Comparison of ENCODE assay signal across 1 cellular context in the genomic region with DNA sequence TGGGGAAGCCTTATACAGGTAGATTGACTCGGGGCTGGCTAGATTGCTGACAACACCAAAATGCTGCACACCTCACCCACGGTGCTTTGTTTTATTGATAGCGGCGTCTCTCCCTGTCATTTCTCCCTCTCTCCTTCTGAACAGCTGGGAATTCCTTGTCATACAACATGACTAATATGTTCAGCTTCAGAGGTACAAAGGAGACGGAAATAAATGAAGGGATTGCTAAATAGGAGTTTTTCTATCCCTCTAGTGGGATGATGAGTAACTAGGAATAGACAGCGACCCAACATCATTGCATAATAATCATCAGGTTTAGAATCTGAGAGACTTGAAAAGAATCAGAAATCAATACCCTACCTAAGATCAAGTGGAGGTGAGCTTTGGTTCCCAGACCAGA.
TF ChIP-seq lines count a peak whose summit lies in the region.

No MANE protein-coding gene starts in this region.

TF ChIP-seq in SK-N-SH, 30 proteins besides CTCF, POLR2A, EP300 and RAD21 (continued from another document):
- TF ChIP-seq, protein P1, sequence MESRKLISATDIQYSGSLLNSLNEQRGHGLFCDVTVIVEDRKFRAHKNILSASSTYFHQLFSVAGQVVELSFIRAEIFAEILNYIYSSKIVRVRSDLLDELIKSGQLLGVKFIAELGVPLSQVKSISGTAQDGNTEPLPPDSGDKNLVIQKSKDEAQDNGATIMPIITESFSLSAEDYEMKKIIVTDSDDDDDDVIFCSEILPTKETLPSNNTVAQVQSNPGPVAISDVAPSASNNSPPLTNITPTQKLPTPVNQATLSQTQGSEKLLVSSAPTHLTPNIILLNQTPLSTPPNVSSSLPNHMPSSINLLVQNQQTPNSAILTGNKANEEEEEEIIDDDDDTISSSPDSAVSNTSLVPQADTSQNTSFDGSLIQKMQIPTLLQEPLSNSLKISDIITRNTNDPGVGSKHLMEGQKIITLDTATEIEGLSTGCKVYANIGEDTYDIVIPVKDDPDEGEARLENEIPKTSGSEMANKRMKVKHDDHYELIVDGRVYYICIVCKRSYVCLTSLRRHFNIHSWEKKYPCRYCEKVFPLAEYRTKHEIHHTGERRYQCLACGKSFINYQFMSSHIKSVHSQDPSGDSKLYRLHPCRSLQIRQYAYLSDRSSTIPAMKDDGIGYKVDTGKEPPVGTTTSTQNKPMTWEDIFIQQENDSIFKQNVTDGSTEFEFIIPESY (IDR thresholded peaks at IDR 0.05; ENCODE audit: borderline replicate concordance, low read depth): no peak
- TF ChIP-seq SMC3 (IDR thresholded peaks at IDR 0.05; ENCODE audit: low read depth, low read length) (no peak), RCOR1 (IDR thresholded peaks at IDR 0.05; ENCODE audit: low read length) (no peak), JUND (IDR thresholded peaks at IDR 0.05) (no peak)
- TF ChIP-seq, protein P2, sequence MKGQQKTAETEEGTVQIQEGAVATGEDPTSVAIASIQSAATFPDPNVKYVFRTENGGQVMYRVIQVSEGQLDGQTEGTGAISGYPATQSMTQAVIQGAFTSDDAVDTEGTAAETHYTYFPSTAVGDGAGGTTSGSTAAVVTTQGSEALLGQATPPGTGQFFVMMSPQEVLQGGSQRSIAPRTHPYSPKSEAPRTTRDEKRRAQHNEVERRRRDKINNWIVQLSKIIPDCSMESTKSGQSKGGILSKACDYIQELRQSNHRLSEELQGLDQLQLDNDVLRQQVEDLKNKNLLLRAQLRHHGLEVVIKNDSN (IDR thresholded peaks at IDR 0.05; ENCODE audit: borderline replicate concordance, low read depth): no peak
- TF ChIP-seq, protein P3, sequence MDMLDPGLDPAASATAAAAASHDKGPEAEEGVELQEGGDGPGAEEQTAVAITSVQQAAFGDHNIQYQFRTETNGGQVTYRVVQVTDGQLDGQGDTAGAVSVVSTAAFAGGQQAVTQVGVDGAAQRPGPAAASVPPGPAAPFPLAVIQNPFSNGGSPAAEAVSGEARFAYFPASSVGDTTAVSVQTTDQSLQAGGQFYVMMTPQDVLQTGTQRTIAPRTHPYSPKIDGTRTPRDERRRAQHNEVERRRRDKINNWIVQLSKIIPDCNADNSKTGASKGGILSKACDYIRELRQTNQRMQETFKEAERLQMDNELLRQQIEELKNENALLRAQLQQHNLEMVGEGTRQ (IDR thresholded peaks at IDR 0.05; ENCODE audit: borderline replicate concordance, low read depth, low read length): no peak
TF ChIP-seq in SK-N-SH: peak in this region for 0.
